27 cellular contexts compared by ENCODE assay signal in genomic region chr5:65244031-65244430, GRCh38.
"Had no signal": no experiment of that assay in that cellular context is flagged by ENCODE, and none has a peak within 500 bp of the region (broad histone marks: within the 10 kb centered on the region; RNA-seq: fewer than 3 reads in every experiment).

No MANE protein-coding gene starts in this region.

- H3K4me1 Mint-ChIP-seq: activated CD4-positive, alpha-beta T cell treated with anti-CD3 and anti-CD28 coated beads, Interleukin-2, amount 10 ng/mL, durations not matched to agents 24 days and 14 days; activated naive CD8-positive, alpha-beta T cell treated with anti-CD3 and anti-CD28 coated beads for 36 hours; activated T-helper 17 cell treated with anti-CD3 and anti-CD28 coated beads, Interleukin-2, amount 50 U/mL, for 72 hours had no signal

- H3K4me1 ChIP-seq: SJSA1 had no signal

- H3K27me3 ChIP-seq: brain microvascular endothelial cell, SJSA1 had no signal

- H3K36me3 Mint-ChIP-seq: activated naive CD8-positive, alpha-beta T cell treated with anti-CD3 and anti-CD28 coated beads for 36 hours had no signal

- FAIRE-seq: K562, TTC549 had no signal

- DNase-seq: activated CD4-positive, alpha-beta T cell treated with anti-CD3 and anti-CD28 coated beads, Interleukin-2, amount 10 ng/mL, durations not matched to agents 24 days and 14 days; activated CD4-positive, alpha-beta T cell treated with anti-CD3 and anti-CD28 coated beads, Interleukin-2, amount 50 U/mL, for 4 hours; activated CD8-positive, alpha-beta T cell treated with anti-CD3 and anti-CD28 coated beads for 36 hours; activated effector memory CD4-positive, alpha-beta T cell treated with anti-CD3 and anti-CD28 coated beads, Interleukin-2, amount 50 U/mL, for 16 hours; activated naive CD4-positive, alpha-beta T cell; activated naive CD4-positive, alpha-beta T cell treated with anti-CD3 and anti-CD28 coated beads, Interleukin-2, amount 50 U/mL, for 16 hours; activated naive CD8-positive, alpha-beta T cell treated with anti-CD3 and anti-CD28 coated beads for 36 hours; activated T-cell treated with anti-CD3 and anti-CD28 coated beads, Interleukin-2, amount 50 U/mL, for 1 hour; activated T-cell treated with anti-CD3 and anti-CD28 coated beads, Interleukin-2, amount 50 U/mL, for 72 hours; amniotic stem cell; aorta; brain microvascular endothelial cell; NCI-H1092 treated with DMSO at 0.1 percent for 48 hours; NCI-H146; NCI-H187; NCI-H2029 treated with DMSO at 0.1 percent for 48 hours; NCI-H2171 treated with DMSO at 0.1 percent for 48 hours; NCI-H2227 treated with DMSO at 0.1 percent for 48 hours; NCI-H446; NCI-H510A treated with DMSO at 0.1 percent for 48 hours; SK-N-SH had no signal

- H3K27ac Mint-ChIP-seq: activated CD4-positive, alpha-beta T cell treated with anti-CD3 and anti-CD28 coated beads, Interleukin-2, amount 10 ng/mL, durations not matched to agents 24 days and 14 days; activated CD8-positive, alpha-beta T cell treated with anti-CD3 and anti-CD28 coated beads for 36 hours; activated naive CD8-positive, alpha-beta T cell treated with anti-CD3 and anti-CD28 coated beads for 36 hours; activated T-cell treated with anti-CD3 and anti-CD28 coated beads, Interleukin-2, amount 50 U/mL, for 72 hours; activated T-helper 17 cell treated with anti-CD3 and anti-CD28 coated beads, Interleukin-2, amount 50 U/mL, for 72 hours; T-helper 1 cell treated with Interleukin-12 subunit alpha and Interleukin-12 subunit beta and Interleukin-4 antibody, amounts not matched to agents 30 μg/mL and 1 μg/mL, for 36 hours; T-helper 2 cell treated with Interferon-gamma antibody and Interleukin-4, amounts not matched to agents 5 μg/mL and 100 μg/mL, for 36 hours had no signal

- H3K9me3 Mint-ChIP-seq: activated CD4-positive, alpha-beta T cell treated with anti-CD3 and anti-CD28 coated beads, Interleukin-2, amount 10 ng/mL, durations not matched to agents 24 days and 14 days; activated CD8-positive, alpha-beta T cell treated with anti-CD3 and anti-CD28 coated beads for 36 hours; activated naive CD8-positive, alpha-beta T cell treated with anti-CD3 and anti-CD28 coated beads for 36 hours; activated T-cell treated with anti-CD3 and anti-CD28 coated beads, Interleukin-2, amount 50 U/mL, for 72 hours; activated T-helper 17 cell treated with anti-CD3 and anti-CD28 coated beads, Interleukin-2, amount 50 U/mL, for 72 hours; T-helper 1 cell treated with Interleukin-12 subunit alpha and Interleukin-12 subunit beta and Interleukin-4 antibody, amounts not matched to agents 30 μg/mL and 1 μg/mL, for 36 hours; T-helper 2 cell treated with Interferon-gamma antibody and Interleukin-4, amounts not matched to agents 5 μg/mL and 100 μg/mL, for 36 hours had no signal

- H3K4me3 Mint-ChIP-seq: activated CD4-positive, alpha-beta T cell treated with anti-CD3 and anti-CD28 coated beads, Interleukin-2, amount 10 ng/mL, durations not matched to agents 24 days and 14 days; activated CD8-positive, alpha-beta T cell treated with anti-CD3 and anti-CD28 coated beads for 36 hours; activated naive CD8-positive, alpha-beta T cell treated with anti-CD3 and anti-CD28 coated beads for 36 hours; activated T-cell treated with anti-CD3 and anti-CD28 coated beads, Interleukin-2, amount 50 U/mL, for 72 hours; activated T-helper 17 cell treated with anti-CD3 and anti-CD28 coated beads, Interleukin-2, amount 50 U/mL, for 72 hours; T-helper 1 cell treated with Interleukin-12 subunit alpha and Interleukin-12 subunit beta and Interleukin-4 antibody, amounts not matched to agents 30 μg/mL and 1 μg/mL, for 36 hours; T-helper 2 cell treated with Interferon-gamma antibody and Interleukin-4, amounts not matched to agents 5 μg/mL and 100 μg/mL, for 36 hours had no signal

- H3K36me3 ChIP-seq: SJSA1 had no signal

- H3K9me3 ChIP-seq: SJSA1, SK-N-SH had no signal

- H3K4me2 ChIP-seq: SK-N-SH had no signal

- H3K27ac ChIP-seq: brain microvascular endothelial cell, SJSA1 had no signal

- H3K9ac ChIP-seq: SK-N-SH had no signal

- H3K27me3 Mint-ChIP-seq: activated CD4-positive, alpha-beta T cell treated with anti-CD3 and anti-CD28 coated beads, Interleukin-2, amount 10 ng/mL, durations not matched to agents 24 days and 14 days; activated CD8-positive, alpha-beta T cell treated with anti-CD3 and anti-CD28 coated beads for 36 hours; activated naive CD8-positive, alpha-beta T cell treated with anti-CD3 and anti-CD28 coated beads for 36 hours; activated T-helper 17 cell treated with anti-CD3 and anti-CD28 coated beads, Interleukin-2, amount 50 U/mL, for 72 hours had no signal

- H3K4me3 ChIP-seq: K562, SJSA1 had no signal
